38 cellular contexts compared by ENCODE assay signal in genomic region chr4:53649357-53649756, GRCh38. TPM values are rescaled to one million over a fixed set of nuclear protein-coding genes. Genes with fewer than 3 reads are reported as not detected.
"Had no signal": no experiment of that assay in that cellular context is flagged by ENCODE, and none has a peak within 500 bp of the region (broad histone marks: within the 10 kb centered on the region; RNA-seq: fewer than 3 reads in every experiment).

No MANE protein-coding gene starts in this region.

- FAIRE-seq: small intestine, TTC549 had no signal

- H3K27me3 Mint-ChIP-seq: activated CD4-positive, alpha-beta T cell treated with anti-CD3 and anti-CD28 coated beads, Interleukin-2, amount 10 ng/mL, durations not matched to agents 24 days and 14 days; activated naive CD4-positive, alpha-beta T cell treated with anti-CD3 and anti-CD28 coated beads, Interleukin-2, amount 10 ng/mL, durations not matched to agents 7 days and 5 days; activated naive CD8-positive, alpha-beta T cell treated with anti-CD3 and anti-CD28 coated beads, Interleukin-2, amount 10 ng/mL, durations not matched to agents 7 days and 5 days; progenitor cell of endocrine pancreas had no signal

- DNase-seq: activated CD4-positive, alpha-beta memory T cell treated with anti-CD3 and anti-CD28 coated beads, Interleukin-2, amount 10 ng/mL, durations not matched to agents 7 days and 5 days; activated CD4-positive, alpha-beta T cell treated with anti-CD3 and anti-CD28 coated beads, Interleukin-2, amount 10 ng/mL, durations not matched to agents 24 days and 14 days; activated CD4-positive, CD25-positive, alpha-beta regulatory T cell treated with anti-CD3 and anti-CD28 coated beads, Interleukin-2, amount 50 U/mL, for 72 hours; activated CD8-positive, alpha-beta memory T cell treated with anti-CD3 and anti-CD28 coated beads, Interleukin-2, amount 50 U/mL, for 48 hours; activated gamma-delta T cell; activated naive CD4-positive, alpha-beta T cell treated with anti-CD3 and anti-CD28 coated beads, Interleukin-2, amount 10 ng/mL, durations not matched to agents 7 days and 5 days; activated naive CD8-positive, alpha-beta T cell treated with anti-CD3 and anti-CD28 coated beads, Interleukin-2, amount 10 ng/mL, durations not matched to agents 7 days and 5 days; activated T-cell treated with anti-CD3 and anti-CD28 coated beads, Interleukin-2, amount 50 U/mL, for 24 hours; cerebellar nuclear complex; colonic mucosa; effector memory CD4-positive, alpha-beta T cell; erythroblast; foreskin fibroblast; heart right ventricle; kidney glomerular epithelial cell; left lung; naive B cell; nephron progenitor cell; ovary; retina; sigmoid colon; stimulated activated CD4-positive, alpha-beta T cell treated with anti-CD3 and anti-CD28 coated beads, Interleukin-4, amount 100 ng/mL, for 24 hours; stimulated activated naive CD8-positive, alpha-beta T cell treated with anti-CD3 and anti-CD28 coated beads, Interleukin-15, amount 100 ng/mL, for 72 hours; T-helper 9 cell; tibial artery; upper lobe of right lung; WERI-Rb-1 had no signal

- H3K36me3 Mint-ChIP-seq: activated naive CD4-positive, alpha-beta T cell treated with anti-CD3 and anti-CD28 coated beads, Interleukin-2, amount 10 ng/mL, durations not matched to agents 7 days and 5 days; activated naive CD8-positive, alpha-beta T cell treated with anti-CD3 and anti-CD28 coated beads, Interleukin-2, amount 10 ng/mL, durations not matched to agents 7 days and 5 days; brain; mesothelial cell of epicardium; naive B cell; stimulated activated effector memory CD8-positive, alpha-beta T cell treated with anti-CD3 and anti-CD28 coated beads, Interleukin-12 subunit alpha, Interleukin-12 subunit beta, amount 100 ng/mL, for 72 hours had no signal

- H3K36me3 ChIP-seq: ascending aorta, cardiac muscle cell, colonic mucosa, heart right ventricle, left lung, neutrophil, ovary, sigmoid colon, suprapubic skin, tibial artery, upper lobe of right lung, WERI-Rb-1 had no signal

- H3K9me3 Mint-ChIP-seq: activated CD4-positive, alpha-beta memory T cell treated with anti-CD3 and anti-CD28 coated beads, Interleukin-2, amount 10 ng/mL, durations not matched to agents 7 days and 5 days; activated CD4-positive, alpha-beta T cell treated with anti-CD3 and anti-CD28 coated beads, Interleukin-2, amount 10 ng/mL, durations not matched to agents 24 days and 14 days; activated naive CD4-positive, alpha-beta T cell treated with anti-CD3 and anti-CD28 coated beads, Interleukin-2, amount 10 ng/mL, durations not matched to agents 7 days and 5 days; activated naive CD8-positive, alpha-beta T cell treated with anti-CD3 and anti-CD28 coated beads, Interleukin-2, amount 10 ng/mL, durations not matched to agents 7 days and 5 days; activated T-cell treated with anti-CD3 and anti-CD28 coated beads, Interleukin-2, amount 50 U/mL, for 24 hours; nephron progenitor cell; stimulated activated effector memory CD8-positive, alpha-beta T cell treated with anti-CD3 and anti-CD28 coated beads, Interleukin-12 subunit alpha, Interleukin-12 subunit beta, amount 100 ng/mL, for 72 hours; stimulated activated naive CD8-positive, alpha-beta T cell treated with anti-CD3 and anti-CD28 coated beads, Interleukin-15, amount 100 ng/mL, for 72 hours had no signal

- H3K27me3 ChIP-seq: ascending aorta, cardiac muscle cell, colonic mucosa, heart right ventricle, left lung, neutrophil, ovary, sigmoid colon, suprapubic skin, tibial artery, upper lobe of right lung had no signal

- H3K4me3 ChIP-seq: ascending aorta, cardiac muscle cell, colonic mucosa, left lung, ovary, sigmoid colon, suprapubic skin, tibial artery, upper lobe of right lung had no signal

- H3K27ac ChIP-seq: ascending aorta, cardiac muscle cell, colonic mucosa, left lung, neutrophil, ovary, sigmoid colon, suprapubic skin, tibial artery, upper lobe of right lung, WERI-Rb-1 had no signal

- H3K27ac Mint-ChIP-seq: activated CD4-positive, alpha-beta memory T cell treated with anti-CD3 and anti-CD28 coated beads, Interleukin-2, amount 10 ng/mL, durations not matched to agents 7 days and 5 days; activated CD4-positive, alpha-beta T cell treated with anti-CD3 and anti-CD28 coated beads, Interleukin-2, amount 10 ng/mL, durations not matched to agents 24 days and 14 days; activated naive CD4-positive, alpha-beta T cell treated with anti-CD3 and anti-CD28 coated beads, Interleukin-2, amount 10 ng/mL, durations not matched to agents 7 days and 5 days; activated naive CD8-positive, alpha-beta T cell treated with anti-CD3 and anti-CD28 coated beads, Interleukin-2, amount 10 ng/mL, durations not matched to agents 7 days and 5 days; activated T-cell treated with anti-CD3 and anti-CD28 coated beads, Interleukin-2, amount 50 U/mL, for 24 hours; mesothelial cell of epicardium; naive B cell; nephron progenitor cell; stimulated activated effector memory CD8-positive, alpha-beta T cell treated with anti-CD3 and anti-CD28 coated beads, Interleukin-12 subunit alpha, Interleukin-12 subunit beta, amount 100 ng/mL, for 72 hours; stimulated activated naive CD8-positive, alpha-beta T cell treated with anti-CD3 and anti-CD28 coated beads, Interleukin-15, amount 100 ng/mL, for 72 hours had no signal

- H3K4me3 Mint-ChIP-seq: activated CD4-positive, alpha-beta memory T cell treated with anti-CD3 and anti-CD28 coated beads, Interleukin-2, amount 10 ng/mL, durations not matched to agents 7 days and 5 days; activated CD4-positive, alpha-beta T cell treated with anti-CD3 and anti-CD28 coated beads, Interleukin-2, amount 10 ng/mL, durations not matched to agents 24 days and 14 days; activated naive CD4-positive, alpha-beta T cell treated with anti-CD3 and anti-CD28 coated beads, Interleukin-2, amount 10 ng/mL, durations not matched to agents 7 days and 5 days; activated naive CD8-positive, alpha-beta T cell treated with anti-CD3 and anti-CD28 coated beads, Interleukin-2, amount 10 ng/mL, durations not matched to agents 7 days and 5 days; activated T-cell treated with anti-CD3 and anti-CD28 coated beads, Interleukin-2, amount 50 U/mL, for 24 hours; brain; mesothelial cell of epicardium; naive B cell; nephron progenitor cell; stimulated activated effector memory CD8-positive, alpha-beta T cell treated with anti-CD3 and anti-CD28 coated beads, Interleukin-12 subunit alpha, Interleukin-12 subunit beta, amount 100 ng/mL, for 72 hours; stimulated activated naive CD8-positive, alpha-beta T cell treated with anti-CD3 and anti-CD28 coated beads, Interleukin-15, amount 100 ng/mL, for 72 hours had no signal

- ATAC-seq: heart right ventricle; left lung; stimulated activated effector memory CD8-positive, alpha-beta T cell treated with anti-CD3 and anti-CD28 coated beads, Interleukin-12 subunit alpha, Interleukin-12 subunit beta, amount 100 ng/mL, for 72 hours; stimulated activated naive CD8-positive, alpha-beta T cell treated with anti-CD3 and anti-CD28 coated beads, Interleukin-15, amount 100 ng/mL, for 72 hours; upper lobe of right lung had no signal

- H3K4me1 Mint-ChIP-seq: activated CD4-positive, alpha-beta memory T cell treated with anti-CD3 and anti-CD28 coated beads, Interleukin-2, amount 10 ng/mL, durations not matched to agents 7 days and 5 days; activated CD4-positive, alpha-beta T cell treated with anti-CD3 and anti-CD28 coated beads, Interleukin-2, amount 10 ng/mL, durations not matched to agents 24 days and 14 days; activated naive CD4-positive, alpha-beta T cell treated with anti-CD3 and anti-CD28 coated beads, Interleukin-2, amount 10 ng/mL, durations not matched to agents 7 days and 5 days; activated naive CD8-positive, alpha-beta T cell treated with anti-CD3 and anti-CD28 coated beads, Interleukin-2, amount 10 ng/mL, durations not matched to agents 7 days and 5 days; naive B cell; stimulated activated effector memory CD8-positive, alpha-beta T cell treated with anti-CD3 and anti-CD28 coated beads, Interleukin-12 subunit alpha, Interleukin-12 subunit beta, amount 100 ng/mL, for 72 hours had no signal

- H3K9me3 ChIP-seq: ascending aorta, colonic mucosa, heart right ventricle, left lung, neutrophil, ovary, sigmoid colon, suprapubic skin, tibial artery, upper lobe of right lung had no signal

RNA-seq across cellular contexts. Expression of gene LNX1, which starts 58.1 kb away (rescaled TPM):
- total RNA-seq: activated CD4-positive, alpha-beta memory T cell treated with anti-CD3 and anti-CD28 coated beads, Interleukin-2, amount 10 ng/mL, durations not matched to agents 7 days and 5 days; activated CD4-positive, alpha-beta T cell treated with anti-CD3 and anti-CD28 coated beads, Interleukin-2, amount 10 ng/mL, durations not matched to agents 24 days and 14 days; activated naive CD8-positive, alpha-beta T cell treated with anti-CD3 and anti-CD28 coated beads, Interleukin-2, amount 10 ng/mL, durations not matched to agents 7 days and 5 days; T-helper 1 cell treated with Interleukin-12 subunit alpha and Interleukin-12 subunit beta and Interleukin-4 antibody, amounts not matched to agents 30 ng/mL and 1 ng/mL, for 36 hours had no signal
